1 cellular context compared by ENCODE assay signal in genomic region chr4:64911846-64912245, GRCh38.
TF ChIP-seq lines count a peak whose summit lies in the region.

No MANE protein-coding gene starts in this region.

TF ChIP-seq in WTC11, 78 proteins besides CTCF, POLR2A, EP300 and RAD21 (continued from another document):
- TF ChIP-seq ARID4B (CRISPR knock-in tag; IDR thresholded peaks at IDR 0.05; ENCODE audit: borderline replicate concordance): no peak
- no peak for TF ChIP-seq ELF4 (CRISPR knock-in tag; IDR thresholded peaks at IDR 0.05; ENCODE audit: low read depth)
- TF ChIP-seq ZNF219 (CRISPR knock-in tag; IDR thresholded peaks at IDR 0.05; ENCODE audit: borderline replicate concordance): no peak
- no peak for TF ChIP-seq TEAD1 (CRISPR knock-in tag; IDR thresholded peaks at IDR 0.05)
- no peak for TF ChIP-seq ETV6 (CRISPR knock-in tag; IDR thresholded peaks at IDR 0.05)
- TF ChIP-seq, protein P1, sequence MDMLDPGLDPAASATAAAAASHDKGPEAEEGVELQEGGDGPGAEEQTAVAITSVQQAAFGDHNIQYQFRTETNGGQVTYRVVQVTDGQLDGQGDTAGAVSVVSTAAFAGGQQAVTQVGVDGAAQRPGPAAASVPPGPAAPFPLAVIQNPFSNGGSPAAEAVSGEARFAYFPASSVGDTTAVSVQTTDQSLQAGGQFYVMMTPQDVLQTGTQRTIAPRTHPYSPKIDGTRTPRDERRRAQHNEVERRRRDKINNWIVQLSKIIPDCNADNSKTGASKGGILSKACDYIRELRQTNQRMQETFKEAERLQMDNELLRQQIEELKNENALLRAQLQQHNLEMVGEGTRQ (CRISPR knock-in tag; IDR thresholded peaks at IDR 0.05): no peak
